ENCODE assay signal across 11 cellular contexts in the genomic region with DNA sequence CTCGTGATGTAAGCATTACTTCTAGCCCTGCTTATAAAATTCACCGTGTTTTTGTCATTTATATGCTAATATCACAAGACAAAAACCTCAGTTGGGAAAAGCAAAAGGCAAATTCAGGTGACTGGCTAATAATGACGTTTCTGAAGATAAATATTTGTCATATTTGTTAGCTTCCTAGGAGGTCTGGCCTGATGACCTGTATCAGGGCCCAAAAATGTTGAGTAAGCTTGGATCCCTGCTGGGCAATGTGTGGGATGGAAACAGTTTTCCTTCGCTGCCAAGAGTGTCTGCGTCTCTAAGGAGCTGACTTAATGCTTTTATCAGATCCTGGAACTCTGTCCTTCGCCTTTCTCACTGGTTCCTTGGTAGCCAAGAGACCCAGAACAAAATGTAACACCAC.
DNase-seq lines count a peak whose midpoint lies in the region; ATAC-seq and TF ChIP-seq lines count a peak whose summit lies in the region.
"Had no signal": no experiment of that assay in that cellular context is flagged by ENCODE, and none has a peak within 500 bp of the region (broad histone marks: within the 10 kb centered on the region; RNA-seq: fewer than 3 reads in every experiment).

No MANE protein-coding gene starts in this region.

- peak overlapping the region; percentile 78 for H3K4ac ChIP-seq in mesendoderm (ENCODE audit: low read depth, low read length)

- no peak overlapping the region for H4K5ac ChIP-seq in mesendoderm (ENCODE audit: low read length)

- no peaks in the 10 kb centered on the region for H3K79me1 ChIP-seq in mesendoderm (ENCODE audit: low read length)

- H3K27me3 ChIP-seq in mesendoderm (ENCODE audit: insufficient read depth, low read length, poor library complexity): no peaks in the 10 kb centered on the region
- H3K27me3 ChIP-seq: gastrocnemius medialis had no signal

- no peaks in the 10 kb centered on the region for H3K36me3 ChIP-seq in mesendoderm (ENCODE audit: control insufficient read depth, insufficient read depth, low read length)
- H3K36me3 ChIP-seq: gastrocnemius medialis had no signal

- no peak overlapping the region for H3K4me3 Mint-ChIP-seq in chondrocyte (ENCODE audit: unreplicated experiment)

- H3K36me3 Mint-ChIP-seq in chondrocyte (ENCODE audit: low read depth): no peaks in the 10 kb centered on the region

- H3K9me3 Mint-ChIP-seq in chondrocyte (ENCODE audit: low read depth): no peaks in the 10 kb centered on the region

- DNase-seq in AG09309 (ENCODE audit: low read depth) (peak; percentile 42), M059J (ENCODE audit: low read depth) (peak; percentile 72), chondrocyte (ENCODE audit: low spot score) (no peak), mesendoderm (peak; percentile 83), DMS153 (lab: John Stamatoyannopoulos, UW) (no peak), NCI-H2227 (lab: John Stamatoyannopoulos, UW; ENCODE audit: unreplicated experiment) (no peak)
- DNase-seq in activated CD4-positive, alpha-beta T cell treated with anti-CD3 and anti-CD28 coated beads for 4 hours: no peak
- DNase-seq: activated naive CD4-positive, alpha-beta T cell; PC-9 had no signal

- H3K4me3 ChIP-seq in AG09309 (ENCODE audit: control insufficient read depth, low read depth, low read length) (no peak overlapping the region), mesendoderm (ENCODE audit: low read length) (no peak overlapping the region)
- H3K4me3 ChIP-seq: gastrocnemius medialis, PC-9 had no signal

- no peak overlapping the region for H3K9ac ChIP-seq in mesendoderm (ENCODE audit: low read length)

- no peak overlapping the region for H4K8ac ChIP-seq in mesendoderm (ENCODE audit: low read depth, low read length)

- whole genome bisulfite sequencing in mesendoderm (ENCODE audit: extremely low coverage, insufficient coverage, low lambda C conversion rate): no CpG with 5 or more reads among the region's 6 CpGs

- no peaks in the 10 kb centered on the region for H3K79me2 ChIP-seq in mesendoderm (ENCODE audit: control insufficient read depth, insufficient read depth, low read length)

- no peak overlapping the region for H3K27ac ChIP-seq in mesendoderm (ENCODE audit: low read depth, low read length)
- H3K27ac ChIP-seq: PC-9 had no signal

- no peak for ATAC-seq in GM19351 (IDR thresholded peaks at IDR 0.05; ENCODE audit: unreplicated experiment)

- no peak overlapping the region for H3K23ac ChIP-seq in mesendoderm (ENCODE audit: low read length)

- H3K27me3 Mint-ChIP-seq in chondrocyte (ENCODE audit: low read depth): peaks cover 4% of the 10 kb centered on the region

- H2BK15ac ChIP-seq in mesendoderm (replicated peaks; ENCODE audit: low read depth): no peak overlapping the region

- H3K4me1 Mint-ChIP-seq in chondrocyte (ENCODE audit: low read depth): peaks cover 53% of the 10 kb centered on the region

- H2AK5ac ChIP-seq in mesendoderm (ENCODE audit: low read length): no peak overlapping the region

- TF ChIP-seq CTCF in AG09309 (IDR thresholded peaks at IDR 0.05; ENCODE audit: control insufficient read depth, insufficient read depth, low read depth, low read length, missing control alignments) (no peak), chondrocyte (IDR thresholded peaks at IDR 0.05) (no peak)

- H3K56ac ChIP-seq in mesendoderm (ENCODE audit: low read length): no peak overlapping the region

- H3K4me2 ChIP-seq in mesendoderm (ENCODE audit: low read length): no peak overlapping the region
- H3K4me2 ChIP-seq: PC-9 had no signal

- H3K18ac ChIP-seq in mesendoderm (ENCODE audit: low read length): no peak overlapping the region

- H3K4me1 ChIP-seq in mesendoderm (ENCODE audit: control insufficient read depth, low read depth, low read length): no peaks in the 10 kb centered on the region
- H3K4me1 ChIP-seq: gastrocnemius medialis had no signal

- no peak overlapping the region for H2BK120ac ChIP-seq in mesendoderm (ENCODE audit: low read depth, low read length)

- peak overlapping the region; percentile 85 for H3K27ac Mint-ChIP-seq in chondrocyte (ENCODE audit: unreplicated experiment)

- H2BK5ac ChIP-seq in mesendoderm (ENCODE audit: low read length): no peak overlapping the region

Comparison
In these comparisons a context has a peak if more than half of its experiments do, and no peak if none do; other contexts are left out.
1. DNase-seq: peak in AG09309 (single experiment), M059J (single experiment) and mesendoderm (single experiment); none in chondrocyte (single experiment), activated CD4-positive, alpha-beta T cell treated with anti-CD3 and anti-CD28 coated beads for 4 hours (0 of 2), DMS153 (single experiment) and NCI-H2227 (single experiment).